7 cellular contexts compared by ENCODE assay signal in the genomic region with DNA sequence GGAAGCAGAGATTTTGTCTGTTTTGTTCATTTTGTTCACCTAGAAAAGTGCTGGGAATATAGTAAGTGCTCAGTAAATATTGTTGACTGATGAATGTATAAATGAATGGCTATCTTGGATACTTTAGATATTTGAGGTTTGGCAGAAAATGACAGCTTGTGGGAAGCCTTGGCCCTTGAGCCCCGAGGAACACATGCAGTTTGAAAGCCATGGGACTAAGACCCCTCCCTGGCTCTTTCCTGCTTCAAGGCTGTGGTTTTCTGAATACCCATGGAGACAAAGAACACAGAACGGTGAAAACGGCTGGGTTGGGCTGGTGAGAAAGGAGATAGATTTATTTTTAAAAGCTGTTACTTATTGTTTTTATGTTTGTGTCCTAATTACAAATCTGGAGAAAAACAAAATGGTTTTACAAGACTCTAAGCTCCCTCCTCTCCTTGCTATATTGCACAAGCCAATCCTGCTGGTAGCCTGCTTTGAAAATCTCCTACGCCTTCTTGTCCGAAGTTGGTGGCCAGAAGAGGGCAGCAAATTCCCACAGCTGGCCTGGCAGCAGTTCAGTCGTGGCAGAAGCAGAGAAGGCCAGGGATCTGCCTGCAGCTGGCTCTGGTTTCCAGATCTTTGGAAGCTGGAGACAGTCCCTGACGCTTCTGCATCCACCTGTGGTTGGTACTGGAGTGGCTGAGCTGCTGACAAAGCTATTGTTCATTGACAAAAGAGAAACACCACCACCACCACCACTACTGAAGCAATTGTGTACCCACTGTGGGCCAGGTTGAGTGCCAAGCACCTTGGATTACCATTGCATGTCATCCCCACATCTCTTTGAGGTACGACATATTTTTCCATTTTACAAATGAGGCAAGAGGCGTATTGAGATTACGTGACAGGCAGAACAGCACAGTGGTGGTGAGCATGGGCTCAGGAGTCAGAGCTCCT. TPM values are rescaled to one million over a fixed set of nuclear protein-coding genes. Genes with fewer than 3 reads are reported as not detected.
DNase-seq lines count a peak whose midpoint lies in the region; ATAC-seq and TF ChIP-seq lines count a peak whose summit lies in the region.

No MANE protein-coding gene starts in this region.

- H3K9me3 ChIP-seq in breast epithelium = no peaks in the 10 kb centered on the region

- TF ChIP-seq POLR2A in breast epithelium (IDR thresholded peaks at IDR 0.05) = no peak

- DNase-seq in NCI-H1930 (lab: John Stamatoyannopoulos, UW) (peak; percentile 25 to 53), breast epithelium (ENCODE audit: low spot score in 2 of 2) (peak; percentile 89 to 91), immature natural killer cell (peak; percentile 58 to 72 (median 64))
- DNase-seq in T-helper 2 cell treated with Interferon-gamma antibody and Interleukin-4, amounts not matched to agents 5 μg/mL and 100 μg/mL, for 36 hours (ENCODE audit: low spot score) = peak; percentile 17
- peak; percentile 34 for DNase-seq in stimulated activated CD4-positive, alpha-beta T cell treated with anti-CD3 and anti-CD28 coated beads, Interleukin-12 subunit alpha, Interleukin-12 subunit beta, amount 100 ng/mL, for 4 hours

- peak overlapping the region; percentile 67 to 76 for H3K27ac ChIP-seq in breast epithelium

- peak; percentile 68 for TF ChIP-seq CTCF in GM12875 (IDR thresholded peaks at IDR 0.05; ENCODE audit: borderline replicate concordance, insufficient read depth, low read depth, low read length)
- peak; percentile 79 to 88 (median 84) for TF ChIP-seq CTCF in breast epithelium (IDR thresholded peaks at IDR 0.05)

- no peak overlapping the region for H3K4me3 Mint-ChIP-seq in T-helper 2 cell treated with Interferon-gamma antibody and Interleukin-4, amounts not matched to agents 5 μg/mL and 100 μg/mL, for 36 hours
- no peak overlapping the region for H3K4me3 Mint-ChIP-seq in immature natural killer cell

- H3K9me3 Mint-ChIP-seq in T-helper 2 cell treated with Interferon-gamma antibody and Interleukin-4, amounts not matched to agents 5 μg/mL and 100 μg/mL, for 36 hours = no peaks in the 10 kb centered on the region
- peaks cover 0 to 2% (median 0%) of the 10 kb centered on the region in 6 donors for H3K9me3 Mint-ChIP-seq in immature natural killer cell

- H3K27me3 ChIP-seq in breast epithelium = no peaks in the 10 kb centered on the region

- no peaks in the 10 kb centered on the region for H3K36me3 ChIP-seq in breast epithelium

- H3K36me3 Mint-ChIP-seq in T-helper 2 cell treated with Interferon-gamma antibody and Interleukin-4, amounts not matched to agents 5 μg/mL and 100 μg/mL, for 36 hours (ENCODE audit: low read depth) = no peaks in the 10 kb centered on the region
- H3K36me3 Mint-ChIP-seq in immature natural killer cell = peaks cover 0 to 4% (median 0%) of the 10 kb centered on the region in 3 donors

- H3K4me1 ChIP-seq in breast epithelium = no peaks in the 10 kb centered on the region

- intact Hi-C loops in breast epithelium (cut with DNase I; ENCODE audit: low total_unique reads) = loop anchor here (2.0 kb wide), 1 partner anchor 42 kb away; no protein-coding TSS in a partner anchor

- ATAC-seq in GM19351 (IDR thresholded peaks at IDR 0.05; ENCODE audit: unreplicated experiment) = no peak

- H3K4me1 Mint-ChIP-seq in T-helper 2 cell treated with Interferon-gamma antibody and Interleukin-4, amounts not matched to agents 5 μg/mL and 100 μg/mL, for 36 hours (ENCODE audit: low read depth) = no peaks in the 10 kb centered on the region
- H3K4me1 Mint-ChIP-seq in immature natural killer cell = no peaks in the 10 kb centered on the region

- peaks cover 11% of the 10 kb centered on the region for H3K27me3 Mint-ChIP-seq in T-helper 2 cell treated with Interferon-gamma antibody and Interleukin-4, amounts not matched to agents 5 μg/mL and 100 μg/mL, for 36 hours (ENCODE audit: low read depth)
- H3K27me3 Mint-ChIP-seq in immature natural killer cell (ENCODE audit: low read depth in 3 of 3) = peaks cover 13 to 20% (median 19%) of the 10 kb centered on the region in 3 donors

- no peak overlapping the region for H3K4me3 ChIP-seq in GM12875 (ENCODE audit: low read depth, low read length)
- no peak overlapping the region for H3K4me3 ChIP-seq in breast epithelium

- H3K27ac Mint-ChIP-seq in T-helper 2 cell treated with Interferon-gamma antibody and Interleukin-4, amounts not matched to agents 5 μg/mL and 100 μg/mL, for 36 hours = no peak overlapping the region
- H3K27ac Mint-ChIP-seq in immature natural killer cell = peak overlapping the region in 1 of 6 donors; percentile 42

RNA-seq across cellular contexts. Expression of a gene that starts 5.2 kb away (rescaled TPM):
- not detected for total RNA-seq in breast epithelium
- polyA plus RNA-seq in immature natural killer cell = not detected

RNA-seq across cellular contexts. Expression of a gene that starts 13.0 kb away (rescaled TPM):
- not detected for total RNA-seq in breast epithelium
- polyA plus RNA-seq in immature natural killer cell = not detected

RNA-seq across cellular contexts. Expression of a gene that starts 33.6 kb away (rescaled TPM):
- total RNA-seq in breast epithelium = not detected
- not detected for polyA plus RNA-seq in immature natural killer cell

RNA-seq across cellular contexts. Expression of a gene that starts 51.3 kb away (rescaled TPM):
- under 1 TPM in 2 of 3 donors, not detected in 1; 0.33 to 0.59 TPM for total RNA-seq in breast epithelium
- polyA plus RNA-seq in immature natural killer cell = not detected

Comparison
In these comparisons a context has a peak if more than half of its experiments do, and no peak if none do; other contexts are left out.
1. DNase-seq: peak in every context shown above with its lines; median percentile 90 in breast epithelium; 64 in immature natural killer cell; 39 in NCI-H1930; 34 in stimulated activated CD4-positive, alpha-beta T cell treated with anti-CD3 and anti-CD28 coated beads, Interleukin-12 subunit alpha, Interleukin-12 subunit beta, amount 100 ng/mL, for 4 hours; 17 in T-helper 2 cell treated with Interferon-gamma antibody and Interleukin-4, amounts not matched to agents 5 μg/mL and 100 μg/mL, for 36 hours.